ENCODE assay signal across 12 cellular contexts in genomic region chr17:81231121-81231645, GRCh38. TPM values are rescaled to one million over a fixed set of nuclear protein-coding genes. Genes with fewer than 3 reads are reported as not detected.
DNase-seq lines count a peak whose midpoint lies in the region; ATAC-seq, FAIRE-seq and TF ChIP-seq lines count a peak whose summit lies in the region.
"Had no signal": no experiment of that assay in that cellular context is flagged by ENCODE, and none has a peak within 500 bp of the region (broad histone marks: within the 10 kb centered on the region; RNA-seq: fewer than 3 reads in every experiment).

No MANE protein-coding gene starts in this region.

- H3K27ac Mint-ChIP-seq in glutamatergic neuron (ENCODE audit: unreplicated experiment), result no peak overlapping the region
- H3K27ac Mint-ChIP-seq in activated T-helper 2 cell treated with anti-CD3 and anti-CD28 coated beads, Interferon-gamma antibody, Interleukin-2, Interleukin-4, amounts not matched to agents 10 μg/mL and 5 μg/mL and 100 μg/mL, durations not matched to agents 14 hours and 24 hours and 36 hours, result no peak overlapping the region

- peaks cover 10% of the 10 kb centered on the region for H3K36me3 Mint-ChIP-seq in glutamatergic neuron (ENCODE audit: unreplicated experiment)
- H3K36me3 Mint-ChIP-seq in activated T-helper 2 cell treated with anti-CD3 and anti-CD28 coated beads, Interferon-gamma antibody, Interleukin-2, Interleukin-4, amounts not matched to agents 10 μg/mL and 5 μg/mL and 100 μg/mL, durations not matched to agents 14 hours and 24 hours and 36 hours (ENCODE audit: low read depth), result peaks cover 29% of the 10 kb centered on the region

- WGBS in right cardiac atrium, result 92% methylated on average over 31 of the region's 31 CpGs

- H3K27me3 ChIP-seq in right cardiac atrium (ENCODE audit: control insufficient read depth, insufficient read depth), result no peaks in the 10 kb centered on the region

- peaks cover 10% of the 10 kb centered on the region for H3K27me3 Mint-ChIP-seq in glutamatergic neuron (ENCODE audit: unreplicated experiment)
- no peaks in the 10 kb centered on the region for H3K27me3 Mint-ChIP-seq in activated T-helper 2 cell treated with anti-CD3 and anti-CD28 coated beads, Interferon-gamma antibody, Interleukin-2, Interleukin-4, amounts not matched to agents 10 μg/mL and 5 μg/mL and 100 μg/mL, durations not matched to agents 14 hours and 24 hours and 36 hours (ENCODE audit: low read depth)
- H3K27me3 Mint-ChIP-seq: CD8-positive, alpha-beta memory T cell had no signal

- peak overlapping the region; percentile 8 for H3K4me3 Mint-ChIP-seq in glutamatergic neuron (ENCODE audit: unreplicated experiment)
- H3K4me3 Mint-ChIP-seq in activated T-helper 2 cell treated with anti-CD3 and anti-CD28 coated beads, Interferon-gamma antibody, Interleukin-2, Interleukin-4, amounts not matched to agents 10 μg/mL and 5 μg/mL and 100 μg/mL, durations not matched to agents 14 hours and 24 hours and 36 hours (ENCODE audit: low read depth), result no peak overlapping the region

- H3K4me1 ChIP-seq in right cardiac atrium (ENCODE audit: control insufficient read depth, insufficient read depth, low read length), result no peaks in the 10 kb centered on the region

- ATAC-seq in right cardiac atrium (no peak), left ventricle myocardium superior (no peak)

- intact Hi-C loops in right cardiac atrium (cut with DNase I), result no loop called here
- intact Hi-C loops in left ventricle myocardium superior (cut with micrococcal nuclease), result no loop called here
- intact Hi-C loops in activated T-helper 2 cell treated with anti-CD3 and anti-CD28 coated beads, Interferon-gamma antibody, Interleukin-2, Interleukin-4, amounts not matched to agents 10 μg/mL and 5 μg/mL and 100 μg/mL, durations not matched to agents 14 hours and 24 hours and 36 hours (cut with micrococcal nuclease), result no loop called here

- H3K4me3 ChIP-seq in right cardiac atrium (ENCODE audit: low read length), result no peak overlapping the region
- H3K4me3 ChIP-seq: PC-9 had no signal

- peaks cover 7% of the 10 kb centered on the region for H3K4me1 Mint-ChIP-seq in glutamatergic neuron (ENCODE audit: low read depth, unreplicated experiment)
- peaks cover 6% of the 10 kb centered on the region for H3K4me1 Mint-ChIP-seq in activated T-helper 2 cell treated with anti-CD3 and anti-CD28 coated beads, Interferon-gamma antibody, Interleukin-2, Interleukin-4, amounts not matched to agents 10 μg/mL and 5 μg/mL and 100 μg/mL, durations not matched to agents 14 hours and 24 hours and 36 hours (ENCODE audit: low read depth)

- peak; percentile 18 to 54 (median 44) for DNase-seq in right cardiac atrium
- DNase-seq in left ventricle myocardium superior, result no peak
- DNase-seq in HTR-8/SVneo (ENCODE audit: insufficient read length, low spot score), result no peak
- DNase-seq in glutamatergic neuron, result peak; percentile 15
- DNase-seq in EL, result no peak
- DNase-seq in NCI-H2081 treated with DMSO at 0.1 percent for 48 hours (lab: John Stamatoyannopoulos, UW), result no peak
- DNase-seq in activated T-helper 2 cell treated with anti-CD3 and anti-CD28 coated beads, Interferon-gamma antibody, Interleukin-2, Interleukin-4, amounts not matched to agents 10 μg/mL and 5 μg/mL and 100 μg/mL, durations not matched to agents 14 hours and 24 hours and 36 hours (ENCODE audit: low spot score), result no peak
- DNase-seq: ACHN; CD8-positive, alpha-beta memory T cell; NCI-H146; NCI-H69 had no signal

- H3K27ac ChIP-seq in right cardiac atrium (ENCODE audit: low read length), result no peak overlapping the region
- H3K27ac ChIP-seq: PC-9 had no signal

- H3K9me3 ChIP-seq in right cardiac atrium (ENCODE audit: control insufficient read depth, low read length), result no peaks in the 10 kb centered on the region

- peaks cover 7% of the 10 kb centered on the region for H3K9me3 Mint-ChIP-seq in glutamatergic neuron (ENCODE audit: unreplicated experiment)
- no peaks in the 10 kb centered on the region for H3K9me3 Mint-ChIP-seq in activated T-helper 2 cell treated with anti-CD3 and anti-CD28 coated beads, Interferon-gamma antibody, Interleukin-2, Interleukin-4, amounts not matched to agents 10 μg/mL and 5 μg/mL and 100 μg/mL, durations not matched to agents 14 hours and 24 hours and 36 hours
- H3K9me3 Mint-ChIP-seq: CD8-positive, alpha-beta memory T cell had no signal

- TF ChIP-seq CTCF in glutamatergic neuron (IDR thresholded peaks at IDR 0.05; ENCODE audit: partially characterized antibody, unreplicated experiment), result no peak

- peak; percentile 98 for FAIRE-seq in HTR-8/SVneo (lab: Jason Lieb, UNC)

RNA-seq across cellular contexts. Expression of gene TEPSIN, which starts 7.7 kb away (rescaled TPM):
- 10 to 100 TPM; 12.5 to 17.7 (median 14.2) TPM for total RNA-seq in right cardiac atrium
- 12.6 TPM for polyA plus RNA-seq in right cardiac atrium
- 13.8 TPM for total RNA-seq in left ventricle myocardium superior
- 85.7 TPM for total RNA-seq in glutamatergic neuron (ENCODE audit: unreplicated experiment)
- total RNA-seq in activated T-helper 2 cell treated with anti-CD3 and anti-CD28 coated beads, Interferon-gamma antibody, Interleukin-2, Interleukin-4, amounts not matched to agents 10 μg/mL and 5 μg/mL and 100 μg/mL, durations not matched to agents 14 hours and 24 hours and 36 hours, result 33.4 and 39.1 TPM in 2 replicates

RNA-seq across cellular contexts. Expression of gene NDUFAF8, which starts 7.9 kb away (rescaled TPM):
- 10 to 100 TPM; 51.5 to 75.4 (median 62.5) TPM for total RNA-seq in right cardiac atrium
- polyA plus RNA-seq in right cardiac atrium, result 55.0 TPM
- 53.7 TPM for total RNA-seq in left ventricle myocardium superior
- total RNA-seq in glutamatergic neuron (ENCODE audit: unreplicated experiment), result 31.5 TPM
- 57.7 and 58.1 TPM in 2 replicates for total RNA-seq in activated T-helper 2 cell treated with anti-CD3 and anti-CD28 coated beads, Interferon-gamma antibody, Interleukin-2, Interleukin-4, amounts not matched to agents 10 μg/mL and 5 μg/mL and 100 μg/mL, durations not matched to agents 14 hours and 24 hours and 36 hours

RNA-seq across cellular contexts. Expression of gene CEP131, which starts 8.4 kb away (rescaled TPM):
- total RNA-seq in right cardiac atrium, result 1 to 10 TPM; 4.6 to 5.9 (median 5.2) TPM
- 7.4 TPM for polyA plus RNA-seq in right cardiac atrium
- 13.6 TPM for total RNA-seq in left ventricle myocardium superior
- 35.1 TPM for total RNA-seq in glutamatergic neuron (ENCODE audit: unreplicated experiment)
- 14.0 and 14.8 TPM in 2 replicates for total RNA-seq in activated T-helper 2 cell treated with anti-CD3 and anti-CD28 coated beads, Interferon-gamma antibody, Interleukin-2, Interleukin-4, amounts not matched to agents 10 μg/mL and 5 μg/mL and 100 μg/mL, durations not matched to agents 14 hours and 24 hours and 36 hours

Comparison
In these comparisons a context has a peak if more than half of its experiments do, and no peak if none do; other contexts are left out.
1. DNase-seq: peak in right cardiac atrium (3 of 3) and glutamatergic neuron (single experiment); none in left ventricle myocardium superior (single experiment), HTR-8/SVneo (single experiment), EL (single experiment), NCI-H2081 treated with DMSO at 0.1 percent for 48 hours (single experiment) and activated T-helper 2 cell treated with anti-CD3 and anti-CD28 coated beads, Interferon-gamma antibody, Interleukin-2, Interleukin-4, amounts not matched to agents 10 μg/mL and 5 μg/mL and 100 μg/mL, durations not matched to agents 14 hours and 24 hours and 36 hours (single experiment).